In the genomic region with DNA sequence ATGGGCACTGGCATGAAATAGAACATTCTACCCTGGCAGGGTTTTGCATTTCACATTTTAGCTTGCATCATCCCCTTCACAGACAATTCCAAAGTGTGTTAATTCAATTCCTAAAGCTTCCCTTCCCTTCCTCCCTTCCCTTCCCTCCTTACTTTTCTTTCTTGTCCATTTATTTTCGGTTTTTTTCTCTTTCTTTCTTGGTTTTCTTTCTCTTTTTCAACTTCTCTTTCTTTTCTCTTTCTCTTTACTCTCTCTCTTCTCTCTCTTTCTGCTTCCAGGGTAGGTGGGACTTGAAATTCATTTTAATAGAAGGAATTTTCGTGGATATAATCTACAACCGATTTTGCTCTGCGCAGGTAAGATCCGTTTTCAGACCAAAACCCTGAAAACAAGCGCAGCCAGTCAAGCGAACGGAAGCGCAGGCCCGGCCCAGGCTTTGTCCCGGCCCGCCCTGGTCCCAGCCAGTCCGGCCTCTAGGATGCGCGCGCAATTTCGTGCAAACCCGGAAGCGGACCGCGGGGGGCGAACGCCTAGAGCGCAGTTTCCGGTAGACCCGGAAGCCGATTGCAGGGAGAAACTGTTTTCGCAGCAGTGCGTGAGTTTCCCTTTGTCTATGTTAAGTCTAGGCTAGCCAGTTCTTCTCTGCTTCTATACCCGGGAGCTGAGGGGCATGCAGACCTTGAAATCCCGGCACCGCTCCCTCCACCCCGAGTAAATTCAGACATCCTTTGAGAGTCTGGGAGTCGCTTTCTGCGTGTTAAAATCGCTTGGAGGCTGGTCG, we compare ENCODE assay signal across 1 cellular context.
TF ChIP-seq lines count a peak whose summit lies in the region.

A gene (plus strand): TSS at position 540 of the 781 bp plus-strand sequence. CDS start 4,165 bp downstream, outside the sequence.

TF ChIP-seq in HepG2, 621 proteins besides CTCF, POLR2A, EP300 and RAD21 (continued from another document and continues in another):
- TF ChIP-seq, protein P1, sequence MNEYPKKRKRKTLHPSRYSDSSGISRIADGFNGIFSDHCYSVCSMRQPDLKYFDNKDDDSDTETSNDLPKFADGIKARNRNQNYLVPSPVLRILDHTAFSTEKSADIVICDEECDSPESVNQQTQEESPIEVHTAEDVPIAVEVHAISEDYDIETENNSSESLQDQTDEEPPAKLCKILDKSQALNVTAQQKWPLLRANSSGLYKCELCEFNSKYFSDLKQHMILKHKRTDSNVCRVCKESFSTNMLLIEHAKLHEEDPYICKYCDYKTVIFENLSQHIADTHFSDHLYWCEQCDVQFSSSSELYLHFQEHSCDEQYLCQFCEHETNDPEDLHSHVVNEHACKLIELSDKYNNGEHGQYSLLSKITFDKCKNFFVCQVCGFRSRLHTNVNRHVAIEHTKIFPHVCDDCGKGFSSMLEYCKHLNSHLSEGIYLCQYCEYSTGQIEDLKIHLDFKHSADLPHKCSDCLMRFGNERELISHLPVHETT (CRISPR knock-in tag; conservative IDR thresholded peaks at IDR 0.05) = no peak
- TF ChIP-seq, protein P2, sequence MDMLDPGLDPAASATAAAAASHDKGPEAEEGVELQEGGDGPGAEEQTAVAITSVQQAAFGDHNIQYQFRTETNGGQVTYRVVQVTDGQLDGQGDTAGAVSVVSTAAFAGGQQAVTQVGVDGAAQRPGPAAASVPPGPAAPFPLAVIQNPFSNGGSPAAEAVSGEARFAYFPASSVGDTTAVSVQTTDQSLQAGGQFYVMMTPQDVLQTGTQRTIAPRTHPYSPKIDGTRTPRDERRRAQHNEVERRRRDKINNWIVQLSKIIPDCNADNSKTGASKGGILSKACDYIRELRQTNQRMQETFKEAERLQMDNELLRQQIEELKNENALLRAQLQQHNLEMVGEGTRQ (IDR thresholded peaks at IDR 0.05; ENCODE audit: low read depth, low read length) = no peak
- TF ChIP-seq, protein P2 (CRISPR knock-in tag; IDR thresholded peaks at IDR 0.05; ENCODE audit: borderline replicate concordance) = no peak
- TF ChIP-seq CENPT (CRISPR knock-in tag; IDR thresholded peaks at IDR 0.05; ENCODE audit: low read depth) = no peak
- TF ChIP-seq, protein P3, sequence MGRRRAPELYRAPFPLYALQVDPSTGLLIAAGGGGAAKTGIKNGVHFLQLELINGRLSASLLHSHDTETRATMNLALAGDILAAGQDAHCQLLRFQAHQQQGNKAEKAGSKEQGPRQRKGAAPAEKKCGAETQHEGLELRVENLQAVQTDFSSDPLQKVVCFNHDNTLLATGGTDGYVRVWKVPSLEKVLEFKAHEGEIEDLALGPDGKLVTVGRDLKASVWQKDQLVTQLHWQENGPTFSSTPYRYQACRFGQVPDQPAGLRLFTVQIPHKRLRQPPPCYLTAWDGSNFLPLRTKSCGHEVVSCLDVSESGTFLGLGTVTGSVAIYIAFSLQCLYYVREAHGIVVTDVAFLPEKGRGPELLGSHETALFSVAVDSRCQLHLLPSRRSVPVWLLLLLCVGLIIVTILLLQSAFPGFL (CRISPR knock-in tag; IDR thresholded peaks at IDR 0.05) = no peak
- no peak for TF ChIP-seq ZBTB1 (CRISPR knock-in tag; IDR thresholded peaks at IDR 0.05; ENCODE audit: borderline replicate concordance)
- TF ChIP-seq, protein P4, sequence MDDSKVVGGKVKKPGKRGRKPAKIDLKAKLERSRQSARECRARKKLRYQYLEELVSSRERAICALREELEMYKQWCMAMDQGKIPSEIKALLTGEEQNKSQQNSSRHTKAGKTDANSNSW (CRISPR knock-in tag; IDR thresholded peaks at IDR 0.05; ENCODE audit: borderline replicate concordance) = no peak; the same call in 1 of the 2 replicates
- no peak for TF ChIP-seq CAMTA2 (CRISPR knock-in tag; IDR thresholded peaks at IDR 0.05; ENCODE audit: borderline replicate concordance)
- TF ChIP-seq MAFK (conservative IDR thresholded peaks at IDR 0.05 in 1 of 2, IDR thresholded peaks at IDR 0.05 in 1 of 2; ENCODE audit: low read length in 2 of 2) = peak in 1 of 2 experiments; percentile 28; a peak in 1 of 4 replicates
- no peak for TF ChIP-seq NR1H2 (CRISPR knock-in tag; IDR thresholded peaks at IDR 0.05; ENCODE audit: borderline replicate concordance, low read depth)
- TF ChIP-seq XRCC5 (optimal IDR thresholded peaks at IDR 0.05; ENCODE audit: low read length) = peak; percentile 37
- TF ChIP-seq ZIK1 (CRISPR knock-in tag; IDR thresholded peaks at IDR 0.05; ENCODE audit: borderline replicate concordance, low read depth) = no peak
- TF ChIP-seq, protein P5, sequence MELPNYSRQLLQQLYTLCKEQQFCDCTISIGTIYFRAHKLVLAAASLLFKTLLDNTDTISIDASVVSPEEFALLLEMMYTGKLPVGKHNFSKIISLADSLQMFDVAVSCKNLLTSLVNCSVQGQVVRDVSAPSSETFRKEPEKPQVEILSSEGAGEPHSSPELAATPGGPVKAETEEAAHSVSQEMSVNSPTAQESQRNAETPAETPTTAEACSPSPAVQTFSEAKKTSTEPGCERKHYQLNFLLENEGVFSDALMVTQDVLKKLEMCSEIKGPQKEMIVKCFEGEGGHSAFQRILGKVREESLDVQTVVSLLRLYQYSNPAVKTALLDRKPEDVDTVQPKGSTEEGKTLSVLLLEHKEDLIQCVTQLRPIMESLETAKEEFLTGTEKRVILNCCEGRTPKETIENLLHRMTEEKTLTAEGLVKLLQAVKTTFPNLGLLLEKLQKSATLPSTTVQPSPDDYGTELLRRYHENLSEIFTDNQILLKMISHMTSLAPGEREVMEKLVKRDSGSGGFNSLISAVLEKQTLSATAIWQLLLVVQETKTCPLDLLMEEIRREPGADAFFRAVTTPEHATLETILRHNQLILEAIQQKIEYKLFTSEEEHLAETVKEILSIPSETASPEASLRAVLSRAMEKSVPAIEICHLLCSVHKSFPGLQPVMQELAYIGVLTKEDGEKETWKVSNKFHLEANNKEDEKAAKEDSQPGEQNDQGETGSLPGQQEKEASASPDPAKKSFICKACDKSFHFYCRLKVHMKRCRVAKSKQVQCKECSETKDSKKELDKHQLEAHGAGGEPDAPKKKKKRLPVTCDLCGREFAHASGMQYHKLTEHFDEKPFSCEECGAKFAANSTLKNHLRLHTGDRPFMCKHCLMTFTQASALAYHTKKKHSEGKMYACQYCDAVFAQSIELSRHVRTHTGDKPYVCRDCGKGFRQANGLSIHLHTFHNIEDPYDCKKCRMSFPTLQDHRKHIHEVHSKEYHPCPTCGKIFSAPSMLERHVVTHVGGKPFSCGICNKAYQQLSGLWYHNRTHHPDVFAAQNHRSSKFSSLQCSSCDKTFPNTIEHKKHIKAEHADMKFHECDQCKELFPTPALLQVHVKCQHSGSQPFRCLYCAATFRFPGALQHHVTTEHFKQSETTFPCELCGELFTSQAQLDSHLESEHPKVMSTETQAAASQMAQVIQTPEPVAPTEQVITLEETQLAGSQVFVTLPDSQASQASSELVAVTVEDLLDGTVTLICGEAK (IDR thresholded peaks at IDR 0.05) = peak; percentile 54
- TF ChIP-seq, protein P5 (CRISPR knock-in tag; IDR thresholded peaks at IDR 0.05) = no peak; the same call in 1 of the 2 replicates
- TF ChIP-seq ELF3 (CRISPR knock-in tag; IDR thresholded peaks at IDR 0.05) = peak; percentile 84
- TF ChIP-seq ZNF572 (CRISPR knock-in tag; IDR thresholded peaks at IDR 0.05) = no peak
- no peak for TF ChIP-seq U2AF1 (optimal IDR thresholded peaks at IDR 0.05; ENCODE audit: low read depth, low read length)
- TF ChIP-seq, protein P6, sequence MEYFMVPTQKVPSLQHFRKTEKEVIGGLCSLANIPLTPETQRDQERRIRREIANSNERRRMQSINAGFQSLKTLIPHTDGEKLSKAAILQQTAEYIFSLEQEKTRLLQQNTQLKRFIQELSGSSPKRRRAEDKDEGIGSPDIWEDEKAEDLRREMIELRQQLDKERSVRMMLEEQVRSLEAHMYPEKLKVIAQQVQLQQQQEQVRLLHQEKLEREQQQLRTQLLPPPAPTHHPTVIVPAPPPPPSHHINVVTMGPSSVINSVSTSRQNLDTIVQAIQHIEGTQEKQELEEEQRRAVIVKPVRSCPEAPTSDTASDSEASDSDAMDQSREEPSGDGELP (IDR thresholded peaks at IDR 0.05; ENCODE audit: borderline replicate concordance, low read depth) = no peak
- TF ChIP-seq GATAD2A (CRISPR knock-in tag; IDR thresholded peaks at IDR 0.05) = 0 out of 2 replicates have a peak, but pooled peaks have one; percentile 29
- TF ChIP-seq TBX2 (CRISPR knock-in tag; IDR thresholded peaks at IDR 0.05; ENCODE audit: borderline replicate concordance) = peak; percentile 48; the same call in 1 of the 2 replicates
- no peak for TF ChIP-seq ZNF790 (CRISPR knock-in tag; IDR thresholded peaks at IDR 0.05; ENCODE audit: borderline replicate concordance)
- no peak for TF ChIP-seq ZNF354B (CRISPR knock-in tag; IDR thresholded peaks at IDR 0.05)
- TF ChIP-seq, protein P7, sequence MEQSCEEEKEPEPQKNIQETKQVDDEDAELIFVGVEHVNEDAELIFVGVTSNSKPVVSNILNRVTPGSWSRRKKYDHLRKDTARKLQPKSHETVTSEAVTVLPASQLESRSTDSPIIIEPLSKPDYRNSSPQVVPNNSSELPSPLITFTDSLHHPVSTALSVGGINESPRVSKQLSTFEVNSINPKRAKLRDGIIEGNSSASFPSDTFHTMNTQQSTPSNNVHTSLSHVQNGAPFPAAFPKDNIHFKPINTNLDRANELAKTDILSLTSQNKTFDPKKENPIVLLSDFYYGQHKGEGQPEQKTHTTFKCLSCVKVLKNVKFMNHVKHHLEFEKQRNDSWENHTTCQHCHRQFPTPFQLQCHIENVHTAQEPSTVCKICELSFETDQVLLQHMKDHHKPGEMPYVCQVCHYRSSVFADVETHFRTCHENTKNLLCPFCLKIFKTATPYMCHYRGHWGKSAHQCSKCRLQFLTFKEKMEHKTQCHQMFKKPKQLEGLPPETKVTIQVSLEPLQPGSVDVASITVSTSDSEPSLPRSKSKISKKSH (CRISPR knock-in tag; IDR thresholded peaks at IDR 0.05; ENCODE audit: borderline replicate concordance) = no peak
- TF ChIP-seq ERF (CRISPR knock-in tag; IDR thresholded peaks at IDR 0.05) = peak; percentile 39; the same call in 1 of the 2 replicates
- 0 out of 2 replicates have a peak, but pooled peaks have one; percentile 26 for TF ChIP-seq FOSL2 (CRISPR knock-in tag; IDR thresholded peaks at IDR 0.05)
- no peak for TF ChIP-seq PCBP2 (optimal IDR thresholded peaks at IDR 0.05; ENCODE audit: low read depth, low read length, poor library complexity, severe bottlenecking)
- TF ChIP-seq ZNF543 (CRISPR knock-in tag; IDR thresholded peaks at IDR 0.05) = peak; percentile 60; the same call in 1 of the 2 replicates
- TF ChIP-seq, protein P8, sequence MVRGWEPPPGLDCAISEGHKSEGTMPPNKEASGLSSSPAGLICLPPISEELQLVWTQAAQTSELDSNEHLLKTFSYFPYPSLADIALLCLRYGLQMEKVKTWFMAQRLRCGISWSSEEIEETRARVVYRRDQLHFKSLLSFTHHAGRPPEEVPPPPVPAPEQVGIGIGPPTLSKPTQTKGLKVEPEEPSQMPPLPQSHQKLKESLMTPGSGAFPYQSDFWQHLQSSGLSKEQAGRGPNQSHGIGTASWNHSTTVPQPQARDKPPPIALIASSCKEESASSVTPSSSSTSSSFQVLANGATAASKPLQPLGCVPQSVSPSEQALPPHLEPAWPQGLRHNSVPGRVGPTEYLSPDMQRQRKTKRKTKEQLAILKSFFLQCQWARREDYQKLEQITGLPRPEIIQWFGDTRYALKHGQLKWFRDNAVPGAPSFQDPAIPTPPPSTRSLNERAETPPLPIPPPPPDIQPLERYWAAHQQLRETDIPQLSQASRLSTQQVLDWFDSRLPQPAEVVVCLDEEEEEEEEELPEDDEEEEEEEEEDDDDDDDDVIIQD (CRISPR knock-in tag; IDR thresholded peaks at IDR 0.05; ENCODE audit: low read depth) = no peak
- TF ChIP-seq SMC3 (IDR thresholded peaks at IDR 0.05; ENCODE audit: low read length) = no peak
- 0 out of 2 replicates have a peak, but pooled peaks have one; percentile 59 for TF ChIP-seq MEIS1 (CRISPR knock-in tag; IDR thresholded peaks at IDR 0.05; ENCODE audit: borderline replicate concordance)
- TF ChIP-seq SIN3A (IDR thresholded peaks at IDR 0.05; ENCODE audit: borderline replicate concordance, low read depth, low read length) = 0 out of 2 replicates have a peak, but pooled peaks have one; percentile 41
- no peak for TF ChIP-seq PHB2 (IDR thresholded peaks at IDR 0.05; ENCODE audit: partially characterized antibody)
- no peak for TF ChIP-seq SNAI1 (CRISPR knock-in tag; IDR thresholded peaks at IDR 0.05; ENCODE audit: borderline replicate concordance)
- TF ChIP-seq, protein P9, sequence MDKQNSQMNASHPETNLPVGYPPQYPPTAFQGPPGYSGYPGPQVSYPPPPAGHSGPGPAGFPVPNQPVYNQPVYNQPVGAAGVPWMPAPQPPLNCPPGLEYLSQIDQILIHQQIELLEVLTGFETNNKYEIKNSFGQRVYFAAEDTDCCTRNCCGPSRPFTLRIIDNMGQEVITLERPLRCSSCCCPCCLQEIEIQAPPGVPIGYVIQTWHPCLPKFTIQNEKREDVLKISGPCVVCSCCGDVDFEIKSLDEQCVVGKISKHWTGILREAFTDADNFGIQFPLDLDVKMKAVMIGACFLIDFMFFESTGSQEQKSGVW (CRISPR knock-in tag; IDR thresholded peaks at IDR 0.05; ENCODE audit: borderline replicate concordance) = no peak
- peak; percentile 95 for TF ChIP-seq CBX1 (IDR thresholded peaks at IDR 0.05; ENCODE audit: low read depth)
